ENCODE assay signal across 10 cellular contexts in the genomic region with DNA sequence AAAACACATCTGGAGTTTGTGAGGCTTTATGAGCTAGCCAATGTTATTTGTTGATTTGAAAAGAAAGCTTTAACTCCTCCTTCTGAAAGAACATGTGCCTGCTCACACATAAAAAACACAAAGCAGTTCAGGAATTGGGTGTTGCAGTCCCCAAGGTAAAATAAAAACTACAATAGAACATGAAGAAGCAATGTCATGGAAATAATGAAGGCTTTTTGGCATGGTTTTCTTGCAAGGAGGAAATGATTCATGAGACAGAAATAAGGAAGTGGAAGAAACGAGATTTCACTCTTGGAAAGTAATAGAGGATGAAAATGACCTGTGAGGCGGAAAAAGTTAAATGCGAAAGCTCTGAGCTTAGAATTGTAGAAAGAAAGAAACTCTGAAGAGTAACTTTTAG.
A peak's percentile ranks its signal among the peaks of the same experiment; 100 is the strongest.
DNase-seq lines count a peak whose midpoint lies in the region; ATAC-seq and TF ChIP-seq lines count a peak whose summit lies in the region.
"Had no signal": no experiment of that assay in that cellular context is flagged by ENCODE, and none has a peak within 500 bp of the region (broad histone marks: within the 10 kb centered on the region; RNA-seq: fewer than 3 reads in every experiment).

No MANE protein-coding gene starts in this region.

- TF ChIP-seq CTCF in ascending aorta (IDR thresholded peaks at IDR 0.05) (no peak), lower leg skin (IDR thresholded peaks at IDR 0.05) (no peak)

- WGBS in lower leg skin, 2 donors = 23 to 26% methylated on average over 3 of the region's 3 CpGs

- no peaks in the 10 kb centered on the region for H3K4me1 ChIP-seq in ascending aorta

- no peaks in the 10 kb centered on the region for H3K9me3 ChIP-seq in ascending aorta

- H3K4me3 ChIP-seq in ascending aorta (no peak overlapping the region), lower leg skin (ENCODE audit: low read depth, poor library complexity, severe bottlenecking) (no peak overlapping the region)
- H3K4me3 ChIP-seq: dorsolateral prefrontal cortex had no signal

- DNase-seq in A172 (ENCODE audit: low spot score) (peak; percentile 70), Kasumi-1 (lab: John Stamatoyannopoulos, UW) (peak; percentile 63 to 72), ascending aorta (ENCODE audit: low spot score in 2 of 2) (no peak), left ventricle myocardium superior (no peak), lower leg skin (ENCODE audit: low spot score in 2 of 2) (no peak), GM19240 (ENCODE audit: insufficient read length, low spot score) (no peak), DMS153 treated with DMSO at 0.1 percent for 48 hours (lab: John Stamatoyannopoulos, UW; ENCODE audit: unreplicated experiment) (no peak), DMS114 treated with DMSO at 0.1 percent for 48 hours (lab: John Stamatoyannopoulos, UW; ENCODE audit: unreplicated experiment) (no peak)
- DNase-seq: activated T-cell treated with anti-CD3 and anti-CD28 coated beads, Interleukin-2, amount 50 U/mL, for 4 hours; dorsolateral prefrontal cortex had no signal

- H3K27ac ChIP-seq in ascending aorta = peak overlapping the region; percentile 7 to 37
- H3K27ac ChIP-seq: dorsolateral prefrontal cortex had no signal

- H3K27me3 ChIP-seq in ascending aorta = no peaks in the 10 kb centered on the region
- H3K27me3 ChIP-seq: dorsolateral prefrontal cortex had no signal

- TF ChIP-seq POLR2A in lower leg skin (IDR thresholded peaks at IDR 0.05) = no peak

- intact Hi-C loops in ascending aorta (cut with DNase I) = no loop called here
- intact Hi-C loops in left ventricle myocardium superior (cut with micrococcal nuclease) = no loop called here
- intact Hi-C loops in lower leg skin (cut with DNase I; ENCODE audit: low total_unique reads) = no loop called here

- ATAC-seq in left ventricle myocardium superior = peak; percentile 50
- ATAC-seq: activated T-cell treated with anti-CD3 and anti-CD28 coated beads, Interleukin-2, amount 50 U/mL, for 4 hours had no signal

- no peaks in the 10 kb centered on the region for H3K36me3 ChIP-seq in ascending aorta

Comparison
In these comparisons a context has a peak if more than half of its experiments do, and no peak if none do; other contexts are left out.
1. DNase-seq: peak in A172 (single experiment) and Kasumi-1 (2 of 2); none in ascending aorta (0 of 2), left ventricle myocardium superior (single experiment), lower leg skin (0 of 2), GM19240 (single experiment), DMS153 treated with DMSO at 0.1 percent for 48 hours (single experiment) and DMS114 treated with DMSO at 0.1 percent for 48 hours (single experiment).